13 cellular contexts compared by ENCODE assay signal in genomic region chr13:25886438-25887214, GRCh38.
DNase-seq lines count a peak whose midpoint lies in the region; ATAC-seq, FAIRE-seq and TF ChIP-seq lines count a peak whose summit lies in the region.
"Had no signal": no experiment of that assay in that cellular context is flagged by ENCODE, and none has a peak within 500 bp of the region (broad histone marks: within the 10 kb centered on the region; RNA-seq: fewer than 3 reads in every experiment).

No MANE protein-coding gene starts in this region.

- no peak overlapping the region for H4K5ac ChIP-seq in H1 (ENCODE audit: insufficient read length, low read depth, low read length)
- H4K5ac ChIP-seq in mesendoderm (ENCODE audit: low read length), result no peak overlapping the region

- H4K8ac ChIP-seq in H1 (ENCODE audit: extremely low read depth, insufficient read depth, low read length), result no peak overlapping the region
- H4K8ac ChIP-seq in mesendoderm (ENCODE audit: low read depth, low read length), result no peak overlapping the region

- H3K4me3 ChIP-seq in NB4 (ENCODE audit: low read depth, low read length) (no peak overlapping the region), H1 (ENCODE audit: extremely low read depth in 1 of 4, insufficient read depth in 2 of 4, low read depth in 3 of 4, low read length in 4 of 4) (no peak overlapping the region), mesendoderm (ENCODE audit: low read length) (no peak overlapping the region), coronary artery (no peak overlapping the region)
- H3K4me3 ChIP-seq: left ventricle myocardium inferior, right atrium auricular region had no signal

- peak; percentile 77 for ATAC-seq in activated CD4-positive, alpha-beta T cell treated with anti-CD3 and anti-CD28 coated beads for 36 hours
- no peak for ATAC-seq in GM18867 (IDR thresholded peaks at IDR 0.05; ENCODE audit: unreplicated experiment)
- ATAC-seq: HepG2 had no signal

- no peak overlapping the region for H3K56ac ChIP-seq in H1 (replicated peaks; ENCODE audit: insufficient read length, low read depth, low read length)
- H3K56ac ChIP-seq in mesendoderm (ENCODE audit: low read length), result no peak overlapping the region

- TF ChIP-seq POLR2A in NB4 (IDR thresholded peaks at IDR 0.05; ENCODE audit: extremely low read depth, insufficient read length), result no peak
- no peak for TF ChIP-seq POLR2A in H1 (IDR thresholded peaks at IDR 0.05; ENCODE audit: control extremely low read depth in 1 of 2, low read depth in 2 of 2, low read length in 2 of 2)

- H3K4me3 Mint-ChIP-seq in activated CD4-positive, alpha-beta T cell treated with anti-CD3 and anti-CD28 coated beads for 36 hours, result no peak overlapping the region
- H3K4me3 Mint-ChIP-seq: T-helper 1 cell treated with Interleukin-12 subunit alpha and Interleukin-12 subunit beta and Interleukin-4 antibody, amounts not matched to agents 30 μg/mL and 1 μg/mL, for 36 hours had no signal

- POLR2A ChIA-PET in activated CD4-positive, alpha-beta T cell treated with anti-CD3 and anti-CD28 coated beads for 36 hours (lab: Charles Lee), result interaction anchor here (1.0 kb wide), 1 partner anchor 26 kb away, joined by 4 read pairs; no protein-coding TSS in a partner anchor
- POLR2A ChIA-PET in H1 (lab: Charles Lee; ENCODE audit: partially characterized antibody), result interaction anchor here (1.4 kb wide), 1 partner anchor 165 kb away, joined by 3 read pairs; the partner anchor contains the start of gene SHISA2

- H3K27me3 Mint-ChIP-seq in activated CD4-positive, alpha-beta T cell treated with anti-CD3 and anti-CD28 coated beads for 36 hours, result no peaks in the 10 kb centered on the region

- H4K20me1 ChIP-seq in H1 (replicated peaks in 1 of 2; ENCODE audit: control insufficient read depth in 1 of 2, insufficient read depth in 2 of 2, low read length in 2 of 2), result no peaks in the 10 kb centered on the region

- H2BK15ac ChIP-seq in H1 (ENCODE audit: low read length) (no peak overlapping the region), mesendoderm (replicated peaks; ENCODE audit: low read depth) (no peak overlapping the region)

- no peak overlapping the region for H2BK5ac ChIP-seq in H1 (ENCODE audit: low read depth, low read length)
- no peak overlapping the region for H2BK5ac ChIP-seq in mesendoderm (ENCODE audit: low read length)

- H3K36me3 ChIP-seq in H1 (ENCODE audit: control insufficient read depth in 2 of 4, insufficient read depth in 4 of 4, low read length in 3 of 4) (no peaks in the 10 kb centered on the region), mesendoderm (ENCODE audit: control insufficient read depth, insufficient read depth, low read length) (no peaks in the 10 kb centered on the region)
- H3K36me3 ChIP-seq: left ventricle myocardium inferior, right atrium auricular region had no signal

- no peak for TF ChIP-seq RAD21 in H1 (IDR thresholded peaks at IDR 0.05 in 1 of 2, conservative IDR thresholded peaks at IDR 0.05 in 1 of 2; ENCODE audit: low read depth in 2 of 2, low read length in 2 of 2)

- no peak overlapping the region for H3K27ac ChIP-seq in H1 (ENCODE audit: low read depth, low read length)
- no peak overlapping the region for H3K27ac ChIP-seq in mesendoderm (ENCODE audit: low read depth, low read length)
- H3K27ac ChIP-seq in coronary artery, result no peak overlapping the region
- H3K27ac ChIP-seq: left ventricle myocardium inferior, right atrium auricular region had no signal

- H3K23me2 ChIP-seq in H1 (ENCODE audit: low read depth, low read length), result no peaks in the 10 kb centered on the region

- H2AK5ac ChIP-seq in H1 (ENCODE audit: low read depth, low read length) (no peak overlapping the region), mesendoderm (ENCODE audit: low read length) (no peak overlapping the region)

- intact Hi-C loops in activated CD4-positive, alpha-beta T cell treated with anti-CD3 and anti-CD28 coated beads for 36 hours (cut with DNase I, micrococcal nuclease), result loop anchor here (2.0 kb wide), 1 partner anchor 14 kb away; no protein-coding TSS in a partner anchor

- H3K27me3 ChIP-seq in H1 (replicated peaks in 1 of 4; ENCODE audit: control insufficient read depth in 3 of 4, extremely low read depth in 1 of 4, insufficient read depth in 3 of 4, low read length in 3 of 4) (no peaks in the 10 kb centered on the region), mesendoderm (ENCODE audit: insufficient read depth, low read length, poor library complexity) (no peaks in the 10 kb centered on the region)
- H3K27me3 ChIP-seq: right atrium auricular region had no signal

- TF ChIP-seq EP300 in H1 (IDR thresholded peaks at IDR 0.05; ENCODE audit: borderline replicate concordance in 1 of 2, low read depth in 2 of 2, low read length in 2 of 2), result no peak

- H3K79me2 ChIP-seq in H1 (ENCODE audit: control insufficient read depth in 1 of 2, insufficient read depth in 2 of 2, low read length in 2 of 2), result no peaks in the 10 kb centered on the region
- no peaks in the 10 kb centered on the region for H3K79me2 ChIP-seq in mesendoderm (ENCODE audit: control insufficient read depth, insufficient read depth, low read length)

- H3K4me1 ChIP-seq in H1 (replicated peaks in 1 of 4; ENCODE audit: control insufficient read depth in 3 of 4, insufficient read depth in 4 of 4, low read length in 3 of 4), result peaks cover 0 to 9% (median 2%) of the 10 kb centered on the region in 4 experiments; a peak in 6 of 7 replicates
- peaks cover 3% of the 10 kb centered on the region for H3K4me1 ChIP-seq in mesendoderm (ENCODE audit: control insufficient read depth, low read depth, low read length)
- H3K4me1 ChIP-seq: left ventricle myocardium inferior, right atrium auricular region had no signal

- CTCF ChIA-PET in activated CD4-positive, alpha-beta T cell treated with anti-CD3 and anti-CD28 coated beads for 36 hours (lab: Charles Lee), result interaction anchor here (0.5 kb wide), 1 partner anchor 25 kb away, joined by 3 read pairs; no protein-coding TSS in a partner anchor
- CTCF ChIA-PET in H1 (lab: Charles Lee; ENCODE audit: partially characterized antibody), result interaction anchor here (0.7 to 1.6 kb wide), 5 partner anchors 14 to 522 kb away, joined by 3 to 4 read pairs (median 3); no protein-coding TSS in a partner anchor

- H2BK120ac ChIP-seq in H1 (replicated peaks; ENCODE audit: low read depth, low read length), result no peak overlapping the region
- H2BK120ac ChIP-seq in mesendoderm (ENCODE audit: low read depth, low read length), result no peak overlapping the region

- H2AFZ ChIP-seq in H1 (ENCODE audit: low read length), result no peak overlapping the region

- DNase-seq in activated CD4-positive, alpha-beta T cell treated with anti-CD3 and anti-CD28 coated beads for 36 hours, result peak; percentile 41
- no peak for DNase-seq in activated CD4-positive, alpha-beta T cell treated with anti-CD3 and anti-CD28 coated beads, Interleukin-2, amount 50 U/mL, for 1 hour
- DNase-seq in NB4 (ENCODE audit: low read depth), result peak; percentile 72
- DNase-seq in H1 (ENCODE audit: low read depth in 1 of 2, low spot score in 2 of 2), result no peak
- peak; percentile 95 for DNase-seq in renal cortical epithelial cell (ENCODE audit: low read depth)
- no peak for DNase-seq in mesendoderm
- no peak for DNase-seq in coronary artery (ENCODE audit: low spot score)
- DNase-seq: left ventricle myocardium inferior had no signal

- H3K9me3 Mint-ChIP-seq in activated CD4-positive, alpha-beta T cell treated with anti-CD3 and anti-CD28 coated beads for 36 hours (ENCODE audit: low read depth), result no peaks in the 10 kb centered on the region
- H3K9me3 Mint-ChIP-seq: activated T-helper 2 cell treated with anti-CD3 and anti-CD28 coated beads, Interferon-gamma antibody, Interleukin-2, Interleukin-4, amounts not matched to agents 10 μg/mL and 5 μg/mL and 100 μg/mL, durations not matched to agents 14 hours and 24 hours and 36 hours; T-helper 1 cell treated with Interleukin-12 subunit alpha and Interleukin-12 subunit beta and Interleukin-4 antibody, amounts not matched to agents 30 μg/mL and 1 μg/mL, for 36 hours had no signal

- 0 out of 2 replicates have a peak overlapping the region, but pooled peaks have one; percentile 57 for H2BK20ac ChIP-seq in H1 (ENCODE audit: low read length)

- no peak for FAIRE-seq in H1 (lab: Jason Lieb, UNC)
- FAIRE-seq: HepG2 had no signal

- H3K27ac Mint-ChIP-seq in activated CD4-positive, alpha-beta T cell treated with anti-CD3 and anti-CD28 coated beads for 36 hours, result no peak overlapping the region
- H3K27ac Mint-ChIP-seq: activated T-helper 2 cell treated with anti-CD3 and anti-CD28 coated beads, Interferon-gamma antibody, Interleukin-2, Interleukin-4, amounts not matched to agents 10 μg/mL and 5 μg/mL and 100 μg/mL, durations not matched to agents 14 hours and 24 hours and 36 hours; T-helper 1 cell treated with Interleukin-12 subunit alpha and Interleukin-12 subunit beta and Interleukin-4 antibody, amounts not matched to agents 30 μg/mL and 1 μg/mL, for 36 hours had no signal

- peaks cover 52% of the 10 kb centered on the region for H3K4me1 Mint-ChIP-seq in activated CD4-positive, alpha-beta T cell treated with anti-CD3 and anti-CD28 coated beads for 36 hours

- no peaks in the 10 kb centered on the region for H3K36me3 Mint-ChIP-seq in activated CD4-positive, alpha-beta T cell treated with anti-CD3 and anti-CD28 coated beads for 36 hours (ENCODE audit: low read depth)

- 93% methylated on average over 14 of the region's 14 CpGs; no CpG with 5 or more reads in 1 of the 2 experiments for WGBS in H1 (ENCODE audit: extremely low coverage in 1 of 2, insufficient coverage in 1 of 2, insufficient read length in 1 of 2, insufficient replicate concordance in 2 of 2, low coverage in 1 of 2, low lambda C conversion rate in 2 of 2, missing lambda C conversion rate in 1 of 2), 2 experiments
- no CpG with 5 or more reads among the region's 14 CpGs for WGBS in mesendoderm (ENCODE audit: extremely low coverage, insufficient coverage, low lambda C conversion rate)

- no peak overlapping the region for H3K14ac ChIP-seq in H1 (ENCODE audit: insufficient read length)

- TF ChIP-seq CTCF in NB4 (IDR thresholded peaks at IDR 0.05; ENCODE audit: low read depth, low read length) (no peak), H1 (IDR thresholded peaks at IDR 0.05; ENCODE audit: control extremely low read depth in 1 of 3, insufficient read depth in 1 of 3, low read depth in 1 of 3, low read length in 3 of 3) (no peak), coronary artery (IDR thresholded peaks at IDR 0.05) (no peak)

- H4K91ac ChIP-seq in H1 (replicated peaks; ENCODE audit: insufficient read length, low read length), result no peak overlapping the region

- no peak overlapping the region for H3K23ac ChIP-seq in H1 (ENCODE audit: insufficient read length)
- no peak overlapping the region for H3K23ac ChIP-seq in mesendoderm (ENCODE audit: low read length)

- no peak overlapping the region for H3K18ac ChIP-seq in H1 (ENCODE audit: extremely low read depth, low read length)
- no peak overlapping the region for H3K18ac ChIP-seq in mesendoderm (ENCODE audit: low read length)

- H3K4ac ChIP-seq in H1 (replicated peaks; ENCODE audit: insufficient read length, low read depth, low read length), result no peak overlapping the region
- H3K4ac ChIP-seq in mesendoderm (ENCODE audit: low read depth, low read length), result no peak overlapping the region

- H3K9ac ChIP-seq in H1 (replicated peaks in 1 of 4; ENCODE audit: extremely low read depth in 1 of 4, low read depth in 3 of 4, low read length in 3 of 4) (no peak overlapping the region), mesendoderm (ENCODE audit: low read length) (no peak overlapping the region)

- H2BK12ac ChIP-seq in H1 (ENCODE audit: low read depth, low read length), result no peak overlapping the region

- H3K4me2 ChIP-seq in H1 (ENCODE audit: insufficient read depth in 1 of 2, low read depth in 2 of 2, low read length in 2 of 2), result no peak overlapping the region
- no peak overlapping the region for H3K4me2 ChIP-seq in mesendoderm (ENCODE audit: low read length)

- no peaks in the 10 kb centered on the region for H3K9me3 ChIP-seq in H1 (ENCODE audit: insufficient read depth in 2 of 2, low read depth in 1 of 2, low read length in 1 of 2)
- H3K9me3 ChIP-seq: left ventricle myocardium inferior, right atrium auricular region had no signal

- H3K79me1 ChIP-seq in H1 (ENCODE audit: low read depth, low read length), result no peaks in the 10 kb centered on the region; the same call in 1 of the 2 replicates
- no peaks in the 10 kb centered on the region for H3K79me1 ChIP-seq in mesendoderm (ENCODE audit: low read length)

Comparison
In these comparisons a context has a peak if more than half of its experiments do, and no peak if none do; other contexts are left out.
1. DNase-seq: peak in activated CD4-positive, alpha-beta T cell treated with anti-CD3 and anti-CD28 coated beads for 36 hours (single experiment), NB4 (single experiment) and renal cortical epithelial cell (single experiment); none in activated CD4-positive, alpha-beta T cell treated with anti-CD3 and anti-CD28 coated beads, Interleukin-2, amount 50 U/mL, for 1 hour (single experiment), H1 (0 of 2), mesendoderm (single experiment) and coronary artery (single experiment).